8 cellular contexts compared by ENCODE assay signal in genomic region chr16:81779540-81780320, GRCh38. TPM values are rescaled to one million over a fixed set of nuclear protein-coding genes. Genes with fewer than 3 reads are reported as not detected.
DNase-seq lines count a peak whose midpoint lies in the region; ATAC-seq and TF ChIP-seq lines count a peak whose summit lies in the region.

No MANE protein-coding gene starts in this region.

- peak; percentile 27 to 38 (median 34) for DNase-seq in body of pancreas
- DNase-seq in left lung = peak; percentile 67 to 92
- DNase-seq in testis = no peak
- no peak for DNase-seq in NCI-H1930 (lab: John Stamatoyannopoulos, UW)
- no peak for DNase-seq in NCI-H1417 treated with DMSO at 0.1 percent for 48 hours (lab: John Stamatoyannopoulos, UW)

- H3K4me3 ChIP-seq in BLaER1 = peak overlapping the region; percentile 99
- H3K4me3 ChIP-seq in body of pancreas = peak overlapping the region in 1 of 2 donors; percentile 39
- peak overlapping the region; percentile 57 to 72 for H3K4me3 ChIP-seq in left lung
- peak overlapping the region; percentile 54 to 64 for H3K4me3 ChIP-seq in testis

- H3K27ac Mint-ChIP-seq in IgD-negative memory B cell = peak overlapping the region; percentile 89 to 96 (median 91)

- intact Hi-C loops in body of pancreas (cut with DNase I) = no loop called here
- intact Hi-C loops in left lung (cut with DNase I) = loop anchor here in 1 of 2 donors (10.0 kb wide), 1 partner anchor 95 kb away; no protein-coding TSS in a partner anchor
- intact Hi-C loops in testis (cut with DNase I; ENCODE audit: low total_unique reads) = no loop called here

- peaks cover 43% of the 10 kb centered on the region for H4K20me1 ChIP-seq in BLaER1

- TF ChIP-seq CTCF in body of pancreas (IDR thresholded peaks at IDR 0.05) (no peak), left lung (IDR thresholded peaks at IDR 0.05) (no peak), testis (IDR thresholded peaks at IDR 0.05) (no peak)

- 0 to 3% methylated on average over 3 to 53 of the region's 57 CpGs for WGBS in body of pancreas, 2 donors
- 2 to 7% methylated on average over 13 to 47 of the region's 57 CpGs for WGBS in testis, 2 donors

- H3K4me3 Mint-ChIP-seq in IgD-negative memory B cell = peak overlapping the region; percentile 90 to 99 (median 98)

- peak in 1 of 3 donors; percentile 22 for TF ChIP-seq POLR2A in body of pancreas (IDR thresholded peaks at IDR 0.05)
- TF ChIP-seq POLR2A in testis (IDR thresholded peaks at IDR 0.05) = no peak

- peaks cover 2% of the 10 kb centered on the region for H3K36me3 Mint-ChIP-seq in IgD-negative memory B cell

- peaks cover 69% of the 10 kb centered on the region for H3K4me1 ChIP-seq in BLaER1
- peaks cover 17% of the 10 kb centered on the region for H3K4me1 ChIP-seq in body of pancreas
- H3K4me1 ChIP-seq in left lung = peaks cover 0 to 37% of the 10 kb centered on the region in 2 donors
- H3K4me1 ChIP-seq in testis = peaks cover 7% of the 10 kb centered on the region

- H3K27me3 Mint-ChIP-seq in IgD-negative memory B cell = no peaks in the 10 kb centered on the region

- ATAC-seq in GM19455 (IDR thresholded peaks at IDR 0.05; ENCODE audit: unreplicated experiment) (peak; percentile 16), body of pancreas (peak; percentile 46), left lung (peak; percentile 52)

- peak overlapping the region; percentile 86 for H3K9ac ChIP-seq in BLaER1

- H3K4me1 Mint-ChIP-seq in IgD-negative memory B cell = peaks cover 52 to 61% (median 58%) of the 10 kb centered on the region in 3 donors

- H3K27me3 ChIP-seq in BLaER1 (no peaks in the 10 kb centered on the region), body of pancreas (no peaks in the 10 kb centered on the region), left lung (peaks cover 0 to 13% of the 10 kb centered on the region in 2 donors), testis (no peaks in the 10 kb centered on the region)

- H3K9me3 Mint-ChIP-seq in IgD-negative memory B cell = no peaks in the 10 kb centered on the region

- H3K4me2 ChIP-seq in BLaER1 = peak overlapping the region; percentile 97

- H3K36me3 ChIP-seq in BLaER1 (no peaks in the 10 kb centered on the region), body of pancreas (replicated peaks in 1 of 2; ENCODE audit: insufficient read depth in 1 of 2, low read depth in 2 of 2) (no peaks in the 10 kb centered on the region), left lung (no peaks in the 10 kb centered on the region), testis (ENCODE audit: low read depth, missing control alignments) (no peaks in the 10 kb centered on the region)

- H3K27ac ChIP-seq in BLaER1 (peak overlapping the region; percentile 83), body of pancreas (peak overlapping the region in 3 of 4 donors; percentile 30 to 77 (median 62)), left lung (peak overlapping the region; percentile 44 to 87), testis (no peak overlapping the region)

- H3K9me3 ChIP-seq in BLaER1 (no peaks in the 10 kb centered on the region), body of pancreas (no peaks in the 10 kb centered on the region), left lung (no peaks in the 10 kb centered on the region), testis (no peaks in the 10 kb centered on the region)

RNA-seq across cellular contexts. Expression of gene PLCG2, which starts 0.6 kb away (rescaled TPM):
- polyA plus RNA-seq in IgD-negative memory B cell (123 TPM), testis (ENCODE audit: insufficient read depth, low read depth, low replicate concordance) (6.8 TPM)
- total RNA-seq in body of pancreas (1 to 10 TPM; 6.7 to 9.6 TPM), left lung (10 to 100 TPM; 22.5 to 48.7 TPM), testis (10 to 100 TPM in 1 of 2 donors, 1 to 10 TPM in 1; 8.0 to 11.3 TPM)

Comparison
In these comparisons a context has a peak if more than half of its experiments do, and no peak if none do; other contexts are left out.
1. H3K27ac ChIP-seq: peak in BLaER1 (single experiment), body of pancreas (3 of 4) and left lung (2 of 2); none in testis (0 of 2).
2. DNase-seq: peak in body of pancreas (4 of 4) and left lung (2 of 2); none in testis (single experiment), NCI-H1930 (0 of 2) and NCI-H1417 treated with DMSO at 0.1 percent for 48 hours (single experiment).
3. Peak in every context shown above with its lines, with median percentiles within 50 percentile points of each other: ATAC-seq.